ENCODE assay signal across 12 cellular contexts in the genomic region with DNA sequence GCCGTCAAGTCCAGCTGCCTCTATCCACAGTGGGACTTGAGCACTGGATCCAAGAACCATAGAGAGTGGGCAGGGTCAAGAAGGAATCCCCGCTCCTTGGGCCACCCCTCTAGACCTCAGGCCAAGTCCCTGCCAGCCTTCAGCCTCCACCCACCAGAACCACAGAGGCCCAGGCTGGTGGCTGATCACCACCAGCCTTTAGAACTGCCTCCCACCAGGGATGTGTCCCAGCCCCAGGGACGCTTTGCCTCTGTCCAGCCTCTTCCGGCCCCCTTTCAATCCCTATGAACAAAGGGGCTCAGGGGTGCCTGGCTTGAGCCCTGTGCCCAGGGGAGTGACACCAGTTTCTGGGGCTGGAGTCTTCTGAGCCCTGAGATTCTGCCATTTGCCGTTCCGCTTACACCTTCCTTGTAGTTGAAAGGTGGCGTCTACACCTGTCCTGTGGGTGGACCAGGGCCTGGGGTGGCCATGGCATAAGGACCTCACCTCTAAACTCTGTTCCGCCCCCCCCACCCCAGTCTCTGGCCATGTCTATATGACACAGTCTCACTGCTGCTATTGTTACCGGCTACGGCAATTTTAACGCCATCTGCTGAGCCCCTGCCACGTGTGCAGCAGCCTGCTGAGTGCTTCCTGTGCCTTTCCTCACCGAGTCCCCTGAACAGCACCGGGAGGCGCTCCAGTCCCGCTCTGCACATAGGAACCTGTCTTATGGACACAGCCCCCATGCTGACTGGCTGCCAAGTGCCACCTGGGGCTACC. TPM values are rescaled to one million over a fixed set of nuclear protein-coding genes. Genes with fewer than 3 reads are reported as not detected.
DNase-seq lines count a peak whose midpoint lies in the region; ATAC-seq and TF ChIP-seq lines count a peak whose summit lies in the region.
"Had no signal": no experiment of that assay in that cellular context is flagged by ENCODE, and none has a peak within 500 bp of the region (broad histone marks: within the 10 kb centered on the region; RNA-seq: fewer than 3 reads in every experiment).

No MANE protein-coding gene starts in this region.

- peak; percentile 8 for DNase-seq in left ventricle myocardium inferior
- DNase-seq in heart right ventricle: no peak
- DNase-seq in RWPE2 (ENCODE audit: low spot score): peak; percentile 38
- DNase-seq in left lung: peak; percentile 33 to 58
- peak; percentile 29 to 54 for DNase-seq in aorta
- DNase-seq: CD4-positive, CD25-positive, alpha-beta regulatory T cell; MM.1S had no signal

- 78 to 84% methylated on average over 16 of the region's 16 CpGs for WGBS in heart right ventricle, 2 donors
- 76 to 79% methylated on average over 16 of the region's 16 CpGs for WGBS in aorta, 2 donors

- H3K4me3 ChIP-seq in left ventricle myocardium inferior: no peak overlapping the region
- H3K4me3 ChIP-seq in heart right ventricle: no peak overlapping the region
- H3K4me3 ChIP-seq in RWPE2 (ENCODE audit: severe bottlenecking): no peak overlapping the region
- H3K4me3 ChIP-seq in left lung: no peak overlapping the region
- H3K4me3 ChIP-seq in aorta (ENCODE audit: low read length in 2 of 2): no peak overlapping the region
- H3K4me3 ChIP-seq: body of pancreas had no signal

- intact Hi-C loops in left ventricle myocardium inferior (cut with micrococcal nuclease) (no loop called here), heart right ventricle (cut with DNase I) (loop anchor here in 3 of 10 donors (5.0 to 10.0 kb wide), 3 partner anchors 132 to 200 kb away; partner anchors contain the start of gene COL27A1 (in 1 of the 3)), left lung (cut with DNase I) (loop anchor here in 1 of 2 donors (10.0 kb wide), 1 partner anchor 132 kb away; the partner anchor contains the start of gene COL27A1), aorta (cut with DNase I) (no loop called here)

- TF ChIP-seq CTCF in left ventricle myocardium inferior (IDR thresholded peaks at IDR 0.05; ENCODE audit: borderline replicate concordance) (no peak), heart right ventricle (IDR thresholded peaks at IDR 0.05) (no peak), RWPE2 (IDR thresholded peaks at IDR 0.05; ENCODE audit: poor library complexity, severe bottlenecking) (no peak), left lung (IDR thresholded peaks at IDR 0.05) (no peak)

- ATAC-seq in heart right ventricle (no peak), RWPE2 (ENCODE audit: low read depth) (no peak), left lung (no peak), aorta (ENCODE audit: low FRiP score) (no peak), HG02938 (IDR thresholded peaks at IDR 0.05; ENCODE audit: unreplicated experiment) (no peak), HG02885 (IDR thresholded peaks at IDR 0.05; ENCODE audit: poor library complexity, unreplicated experiment) (no peak), GM21423 (IDR thresholded peaks at IDR 0.05; ENCODE audit: unreplicated experiment) (no peak)

- no peak overlapping the region for H3K27ac ChIP-seq in left ventricle myocardium inferior (replicated peaks)
- no peak overlapping the region for H3K27ac ChIP-seq in heart right ventricle
- H3K27ac ChIP-seq in RWPE2 (ENCODE audit: poor library complexity, severe bottlenecking): peak overlapping the region; percentile 56
- no peak overlapping the region for H3K27ac ChIP-seq in left lung
- H3K27ac ChIP-seq in aorta (ENCODE audit: low read depth in 1 of 2, low read length in 2 of 2): no peak overlapping the region

- no peaks in the 10 kb centered on the region for H3K4me1 ChIP-seq in left ventricle myocardium inferior
- H3K4me1 ChIP-seq in heart right ventricle: no peaks in the 10 kb centered on the region
- peaks cover 34% of the 10 kb centered on the region for H3K4me1 ChIP-seq in RWPE2 (ENCODE audit: insufficient read depth, poor library complexity, severe bottlenecking)
- H3K4me1 ChIP-seq in left lung: no peaks in the 10 kb centered on the region
- no peaks in the 10 kb centered on the region for H3K4me1 ChIP-seq in aorta (ENCODE audit: control insufficient read depth in 1 of 2, insufficient read depth in 2 of 2, low read length in 2 of 2)

- no peaks in the 10 kb centered on the region for H3K27me3 ChIP-seq in left ventricle myocardium inferior (ENCODE audit: low read depth)
- H3K27me3 ChIP-seq in heart right ventricle: no peaks in the 10 kb centered on the region
- H3K27me3 ChIP-seq in RWPE2 (ENCODE audit: insufficient read depth, poor library complexity, severe bottlenecking): no peaks in the 10 kb centered on the region
- peaks cover 0 to 14% of the 10 kb centered on the region in 2 donors for H3K27me3 ChIP-seq in left lung
- no peaks in the 10 kb centered on the region for H3K27me3 ChIP-seq in aorta (ENCODE audit: control insufficient read depth in 1 of 2, insufficient read depth in 2 of 2, low read length in 1 of 2)
- H3K27me3 ChIP-seq: body of pancreas had no signal

- H3K9me3 ChIP-seq in left ventricle myocardium inferior (replicated peaks) (no peaks in the 10 kb centered on the region), heart right ventricle (no peaks in the 10 kb centered on the region), RWPE2 (ENCODE audit: severe bottlenecking) (no peaks in the 10 kb centered on the region), left lung (no peaks in the 10 kb centered on the region), aorta (ENCODE audit: control insufficient read depth, low read length) (no peaks in the 10 kb centered on the region)
- H3K9me3 ChIP-seq: body of pancreas had no signal

- H3K36me3 ChIP-seq in left ventricle myocardium inferior: peaks cover 2% of the 10 kb centered on the region
- H3K36me3 ChIP-seq in heart right ventricle: peaks cover 0 to 11% (median 0%) of the 10 kb centered on the region in 9 donors
- H3K36me3 ChIP-seq in RWPE2 (ENCODE audit: low read depth): peaks cover 9% of the 10 kb centered on the region
- H3K36me3 ChIP-seq in left lung: peaks cover 0 to 8% of the 10 kb centered on the region in 2 donors
- no peaks in the 10 kb centered on the region for H3K36me3 ChIP-seq in aorta (ENCODE audit: control insufficient read depth in 1 of 2, insufficient read depth in 2 of 2, low read length in 1 of 2)

RNA-seq across cellular contexts. Expression of gene ORM1, which starts 35.7 kb away (rescaled TPM):
- total RNA-seq in left ventricle myocardium inferior (not detected), heart right ventricle (under 1 TPM in 3 of 10 donors, not detected in 7; 0.37 to 0.70 (median 0.55) TPM), left lung (10 to 100 TPM in 1 of 2 donors, 1 to 10 TPM in 1; 6.9 to 87.0 TPM), aorta (under 1 TPM in 1 of 2 donors, not detected in 1; 0.45 TPM)
- polyA plus RNA-seq in heart right ventricle (under 1 TPM; 0.13 to 0.59 TPM), aorta (1 to 10 TPM in 1 of 2 donors, under 1 TPM in 1; 0.28 to 3.0 TPM)
- total RNA-seq: CD4-positive, CD25-positive, alpha-beta regulatory T cell; endothelial cell of umbilical vein had no signal
- polyA plus RNA-seq: CD4-positive, CD25-positive, alpha-beta regulatory T cell; endothelial cell of umbilical vein had no signal

RNA-seq across cellular contexts. Expression of gene ORM2, which starts 42.5 kb away (rescaled TPM):
- total RNA-seq in left ventricle myocardium inferior (not detected), heart right ventricle (not detected), left lung (10 to 100 TPM in 1 of 2 donors, 1 to 10 TPM in 1; 3.4 to 29.9 TPM), aorta (not detected)
- polyA plus RNA-seq in heart right ventricle (under 1 TPM in 1 of 2 donors, not detected in 1; 0.44 TPM), aorta (not detected)
- total RNA-seq: body of pancreas; CD4-positive, CD25-positive, alpha-beta regulatory T cell; endothelial cell of umbilical vein had no signal
- polyA plus RNA-seq: CD4-positive, CD25-positive, alpha-beta regulatory T cell; endothelial cell of umbilical vein had no signal

Comparison
In these comparisons a context has a peak if more than half of its experiments do, and no peak if none do; other contexts are left out.
1. DNase-seq: peak in left ventricle myocardium inferior (single experiment), RWPE2 (single experiment), left lung (2 of 2) and aorta (2 of 2); none in heart right ventricle (0 of 2).